ENCODE assay signal across 1 cellular context in genomic region chr3:72343078-72343477, GRCh38.
TF ChIP-seq lines count a peak whose summit lies in the region.

No MANE protein-coding gene starts in this region.

TF ChIP-seq in GM23338, 12 proteins besides CTCF, POLR2A, EP300 and RAD21 (continued from another document):
- TF ChIP-seq, protein P1, sequence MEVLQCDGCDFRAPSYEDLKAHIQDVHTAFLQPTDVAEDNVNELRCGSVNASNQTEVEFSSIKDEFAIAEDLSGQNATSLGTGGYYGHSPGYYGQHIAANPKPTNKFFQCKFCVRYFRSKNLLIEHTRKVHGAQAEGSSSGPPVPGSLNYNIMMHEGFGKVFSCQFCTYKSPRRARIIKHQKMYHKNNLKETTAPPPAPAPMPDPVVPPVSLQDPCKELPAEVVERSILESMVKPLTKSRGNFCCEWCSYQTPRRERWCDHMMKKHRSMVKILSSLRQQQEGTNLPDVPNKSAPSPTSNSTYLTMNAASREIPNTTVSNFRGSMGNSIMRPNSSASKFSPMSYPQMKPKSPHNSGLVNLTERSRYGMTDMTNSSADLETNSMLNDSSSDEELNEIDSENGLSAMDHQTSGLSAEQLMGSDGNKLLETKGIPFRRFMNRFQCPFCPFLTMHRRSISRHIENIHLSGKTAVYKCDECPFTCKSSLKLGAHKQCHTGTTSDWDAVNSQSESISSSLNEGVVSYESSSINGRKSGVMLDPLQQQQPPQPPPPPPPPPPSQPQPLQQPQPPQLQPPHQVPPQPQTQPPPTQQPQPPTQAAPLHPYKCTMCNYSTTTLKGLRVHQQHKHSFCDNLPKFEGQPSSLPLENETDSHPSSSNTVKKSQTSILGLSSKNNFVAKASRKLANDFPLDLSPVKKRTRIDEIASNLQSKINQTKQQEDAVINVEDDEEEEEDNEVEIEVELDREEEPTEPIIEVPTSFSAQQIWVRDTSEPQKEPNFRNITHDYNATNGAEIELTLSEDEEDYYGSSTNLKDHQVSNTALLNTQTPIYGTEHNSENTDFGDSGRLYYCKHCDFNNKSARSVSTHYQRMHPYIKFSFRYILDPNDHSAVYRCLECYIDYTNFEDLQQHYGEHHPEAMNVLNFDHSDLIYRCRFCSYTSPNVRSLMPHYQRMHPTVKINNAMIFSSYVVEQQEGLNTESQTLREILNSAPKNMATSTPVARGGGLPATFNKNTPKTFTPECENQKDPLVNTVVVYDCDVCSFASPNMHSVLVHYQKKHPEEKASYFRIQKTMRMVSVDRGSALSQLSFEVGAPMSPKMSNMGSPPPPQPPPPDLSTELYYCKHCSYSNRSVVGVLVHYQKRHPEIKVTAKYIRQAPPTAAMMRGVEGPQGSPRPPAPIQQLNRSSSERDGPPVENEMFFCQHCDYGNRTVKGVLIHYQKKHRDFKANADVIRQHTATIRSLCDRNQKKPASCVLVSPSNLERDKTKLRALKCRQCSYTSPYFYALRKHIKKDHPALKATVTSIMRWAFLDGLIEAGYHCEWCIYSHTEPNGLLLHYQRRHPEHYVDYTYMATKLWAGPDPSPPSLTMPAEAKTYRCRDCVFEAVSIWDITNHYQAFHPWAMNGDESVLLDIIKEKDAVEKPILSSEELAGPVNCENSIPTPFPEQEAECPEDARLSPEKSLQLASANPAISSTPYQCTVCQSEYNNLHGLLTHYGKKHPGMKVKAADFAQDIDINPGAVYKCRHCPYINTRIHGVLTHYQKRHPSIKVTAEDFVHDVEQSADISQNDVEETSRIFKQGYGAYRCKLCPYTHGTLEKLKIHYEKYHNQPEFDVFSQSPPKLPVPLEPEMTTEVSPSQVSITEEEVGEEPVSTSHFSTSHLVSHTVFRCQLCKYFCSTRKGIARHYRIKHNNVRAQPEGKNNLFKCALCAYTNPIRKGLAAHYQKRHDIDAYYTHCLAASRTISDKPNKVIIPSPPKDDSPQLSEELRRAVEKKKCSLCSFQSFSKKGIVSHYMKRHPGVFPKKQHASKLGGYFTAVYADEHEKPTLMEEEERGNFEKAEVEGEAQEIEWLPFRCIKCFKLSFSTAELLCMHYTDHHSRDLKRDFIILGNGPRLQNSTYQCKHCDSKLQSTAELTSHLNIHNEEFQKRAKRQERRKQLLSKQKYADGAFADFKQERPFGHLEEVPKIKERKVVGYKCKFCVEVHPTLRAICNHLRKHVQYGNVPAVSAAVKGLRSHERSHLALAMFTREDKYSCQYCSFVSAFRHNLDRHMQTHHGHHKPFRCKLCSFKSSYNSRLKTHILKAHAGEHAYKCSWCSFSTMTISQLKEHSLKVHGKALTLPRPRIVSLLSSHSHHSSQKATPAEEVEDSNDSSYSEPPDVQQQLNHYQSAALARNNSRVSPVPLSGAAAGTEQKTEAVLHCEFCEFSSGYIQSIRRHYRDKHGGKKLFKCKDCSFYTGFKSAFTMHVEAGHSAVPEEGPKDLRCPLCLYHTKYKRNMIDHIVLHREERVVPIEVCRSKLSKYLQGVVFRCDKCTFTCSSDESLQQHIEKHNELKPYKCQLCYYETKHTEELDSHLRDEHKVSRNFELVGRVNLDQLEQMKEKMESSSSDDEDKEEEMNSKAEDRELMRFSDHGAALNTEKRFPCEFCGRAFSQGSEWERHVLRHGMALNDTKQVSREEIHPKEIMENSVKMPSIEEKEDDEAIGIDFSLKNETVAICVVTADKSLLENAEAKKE (CRISPR knock-in tag; IDR thresholded peaks at IDR 0.05), result no peak
- TF ChIP-seq ZNF331 (CRISPR knock-in tag; IDR thresholded peaks at IDR 0.05; ENCODE audit: low read depth) (no peak), STAT1 (IDR thresholded peaks at IDR 0.05; ENCODE audit: unreplicated experiment) (no peak), ZNF114 (CRISPR knock-in tag; IDR thresholded peaks at IDR 0.05) (no peak), CREB1 (CRISPR knock-in tag; IDR thresholded peaks at IDR 0.05; ENCODE audit: low read depth) (no peak)
